21 cellular contexts compared by ENCODE assay signal in genomic region chr12:42564540-42564939, GRCh38. TPM values are rescaled to one million over a fixed set of nuclear protein-coding genes. Genes with fewer than 3 reads are reported as not detected.
DNase-seq lines count a peak whose midpoint lies in the region; ATAC-seq and TF ChIP-seq lines count a peak whose summit lies in the region.
"Had no signal": no experiment of that assay in that cellular context is flagged by ENCODE, and none has a peak within 500 bp of the region (broad histone marks: within the 10 kb centered on the region; RNA-seq: fewer than 3 reads in every experiment).

No MANE protein-coding gene starts in this region.

- CTCF ChIA-PET in CD4-positive, alpha-beta memory T cell (lab: Charles Lee; ENCODE audit: partially characterized antibody), result no interaction called here

- H3K4me3 Mint-ChIP-seq in CD4-positive, alpha-beta memory T cell, result no peak overlapping the region
- H3K4me3 Mint-ChIP-seq: B cell; naive thymus-derived CD4-positive, alpha-beta T cell had no signal

- no peak overlapping the region for H3K56ac ChIP-seq in mesendoderm (ENCODE audit: low read length)

- no peak overlapping the region for H3K4me3 ChIP-seq in cardiac fibroblast (replicated peaks in 1 of 2; ENCODE audit: low read depth in 2 of 2, low read length in 2 of 2)
- no peak overlapping the region for H3K4me3 ChIP-seq in lower lobe of right lung
- H3K4me3 ChIP-seq in mesendoderm (ENCODE audit: low read length), result no peak overlapping the region
- H3K4me3 ChIP-seq in CD4-positive, alpha-beta memory T cell (ENCODE audit: low read length in 2 of 2), result no peak overlapping the region
- H3K4me3 ChIP-seq: lung had no signal

- H3K27me3 ChIP-seq in lower lobe of right lung (ENCODE audit: low read depth) (no peaks in the 10 kb centered on the region), mesendoderm (ENCODE audit: insufficient read depth, low read length, poor library complexity) (no peaks in the 10 kb centered on the region)
- H3K27me3 ChIP-seq in CD4-positive, alpha-beta memory T cell (ENCODE audit: insufficient read depth, low read length), result no peaks in the 10 kb centered on the region

- H3K36me3 ChIP-seq in lower lobe of right lung, result no peaks in the 10 kb centered on the region
- H3K36me3 ChIP-seq in mesendoderm (ENCODE audit: control insufficient read depth, insufficient read depth, low read length), result no peaks in the 10 kb centered on the region
- no peaks in the 10 kb centered on the region for H3K36me3 ChIP-seq in CD4-positive, alpha-beta memory T cell (ENCODE audit: insufficient read depth, low read length)

- no peak overlapping the region for H3K27ac Mint-ChIP-seq in CD4-positive, alpha-beta memory T cell
- H3K27ac Mint-ChIP-seq: B cell; naive thymus-derived CD4-positive, alpha-beta T cell had no signal

- H3K9ac ChIP-seq in mesendoderm (ENCODE audit: low read length), result no peak overlapping the region
- H3K9ac ChIP-seq: parathyroid adenoma had no signal

- no peak overlapping the region for H2BK5ac ChIP-seq in mesendoderm (ENCODE audit: low read length)

- POLR2A ChIA-PET in CD4-positive, alpha-beta memory T cell (lab: Charles Lee; ENCODE audit: partially characterized antibody), result no interaction called here

- no peak overlapping the region for H2BK15ac ChIP-seq in mesendoderm (replicated peaks; ENCODE audit: low read depth)

- no peak overlapping the region for H2AK5ac ChIP-seq in mesendoderm (ENCODE audit: low read length)

- H4K8ac ChIP-seq in mesendoderm (ENCODE audit: low read depth, low read length), result no peak overlapping the region

- H3K27me3 Mint-ChIP-seq in CD4-positive, alpha-beta memory T cell, result no peaks in the 10 kb centered on the region
- H3K27me3 Mint-ChIP-seq: B cell had no signal

- H3K4me1 ChIP-seq in lower lobe of right lung, result peaks cover 13% of the 10 kb centered on the region
- H3K4me1 ChIP-seq in mesendoderm (ENCODE audit: control insufficient read depth, low read depth, low read length), result peaks cover 4% of the 10 kb centered on the region
- H3K4me1 ChIP-seq in CD4-positive, alpha-beta memory T cell (ENCODE audit: insufficient read depth, low read length), result no peaks in the 10 kb centered on the region
- H3K4me1 ChIP-seq: parathyroid adenoma had no signal

- no peaks in the 10 kb centered on the region for H3K4me1 Mint-ChIP-seq in CD4-positive, alpha-beta memory T cell
- H3K4me1 Mint-ChIP-seq: naive thymus-derived CD4-positive, alpha-beta T cell had no signal

- peak overlapping the region; percentile 13 for H3K27ac ChIP-seq in lower lobe of right lung
- H3K27ac ChIP-seq in mesendoderm (ENCODE audit: low read depth, low read length), result no peak overlapping the region
- no peak overlapping the region for H3K27ac ChIP-seq in CD4-positive, alpha-beta memory T cell (ENCODE audit: low read depth, low read length)
- H3K27ac ChIP-seq: parathyroid adenoma had no signal

- H3K23ac ChIP-seq in mesendoderm (ENCODE audit: low read length), result no peak overlapping the region

- H2BK120ac ChIP-seq in mesendoderm (ENCODE audit: low read depth, low read length), result no peak overlapping the region

- no peak for ATAC-seq in lower lobe of right lung
- ATAC-seq: naive thymus-derived CD4-positive, alpha-beta T cell had no signal

- no peaks in the 10 kb centered on the region for H3K79me2 ChIP-seq in mesendoderm (ENCODE audit: control insufficient read depth, insufficient read depth, low read length)
- H3K79me2 ChIP-seq: parathyroid adenoma had no signal

- no peak overlapping the region for H3K18ac ChIP-seq in mesendoderm (ENCODE audit: low read length)

- peaks cover 0 to 2% (median 0%) of the 10 kb centered on the region in 8 donors for H3K9me3 Mint-ChIP-seq in CD4-positive, alpha-beta memory T cell
- H3K9me3 Mint-ChIP-seq: naive thymus-derived CD4-positive, alpha-beta T cell had no signal

- DNase-seq in AG08396 (ENCODE audit: low spot score) (peak; percentile 34), HS-27A (ENCODE audit: low read depth) (peak; percentile 53), cardiac fibroblast (ENCODE audit: low read depth in 2 of 2) (peak; percentile 13 to 62), lower lobe of right lung (no peak), mesendoderm (no peak), GDM1 (lab: John Stamatoyannopoulos, UW) (no peak)
- DNase-seq in activated CD4-positive, alpha-beta T cell treated with anti-CD3 and anti-CD28 coated beads, Interleukin-2, amount 50 U/mL, for 1 hour, result no peak
- DNase-seq in CD4-positive, alpha-beta memory T cell, result no peak
- DNase-seq: activated CD4-positive, alpha-beta T cell treated with anti-CD3 and anti-CD28 coated beads, Interleukin-2, amount 50 U/mL, for 48 hours; activated naive CD4-positive, alpha-beta T cell; activated T-cell treated with anti-CD3 and anti-CD28 coated beads for 4 hours; aorta; erythroblast; head of caudate nucleus; naive thymus-derived CD4-positive, alpha-beta T cell; NCI-H1930; stimulated activated CD4-positive, alpha-beta T cell treated with anti-CD3 and anti-CD28 coated beads, Interleukin-4, amount 100 ng/mL, for 1 hour; substantia nigra had no signal

- no peak overlapping the region for H4K5ac ChIP-seq in mesendoderm (ENCODE audit: low read length)

- no peak for TF ChIP-seq CTCF in cardiac fibroblast (IDR thresholded peaks at IDR 0.05; ENCODE audit: low read depth, low read length)
- no peak for TF ChIP-seq CTCF in lower lobe of right lung (IDR thresholded peaks at IDR 0.05)

- no peaks in the 10 kb centered on the region for H3K9me3 ChIP-seq in lower lobe of right lung
- no peaks in the 10 kb centered on the region for H3K9me3 ChIP-seq in CD4-positive, alpha-beta memory T cell (ENCODE audit: control insufficient read depth in 1 of 2, low read length in 2 of 2)

- no peaks in the 10 kb centered on the region for H3K36me3 Mint-ChIP-seq in CD4-positive, alpha-beta memory T cell
- H3K36me3 Mint-ChIP-seq: naive thymus-derived CD4-positive, alpha-beta T cell had no signal

- no peak overlapping the region for H3K4ac ChIP-seq in mesendoderm (ENCODE audit: low read depth, low read length)

- no peaks in the 10 kb centered on the region for H3K79me1 ChIP-seq in mesendoderm (ENCODE audit: low read length)

- no peak overlapping the region for H3K4me2 ChIP-seq in mesendoderm (ENCODE audit: low read length)

- intact Hi-C loops in lower lobe of right lung (cut with DNase I), result no loop called here
- intact Hi-C loops in CD4-positive, alpha-beta memory T cell (cut with micrococcal nuclease), result no loop called here

- WGBS in mesendoderm (ENCODE audit: extremely low coverage, insufficient coverage, low lambda C conversion rate), result no CpG with 5 or more reads among the region's 4 CpGs

RNA-seq across cellular contexts. Expression of gene PRICKLE1, which starts 25.0 kb away (rescaled TPM):
- total RNA-seq in lower lobe of right lung, result 18.8 TPM
- polyA plus RNA-seq in mesendoderm (2013, experiment 1 of 2), result 3.9 TPM
- 3.8 TPM for polyA plus RNA-seq in mesendoderm (2013, experiment 2 of 2)
- not detected for total RNA-seq in CD4-positive, alpha-beta memory T cell
- not detected for polyA plus RNA-seq in CD4-positive, alpha-beta memory T cell
- polyA plus RNA-seq: naive thymus-derived CD4-positive, alpha-beta T cell had no signal

Comparison
In these comparisons a context has a peak if more than half of its experiments do, and no peak if none do; other contexts are left out.
1. DNase-seq: peak in AG08396 (single experiment), HS-27A (single experiment) and cardiac fibroblast (2 of 2); none in lower lobe of right lung (single experiment), mesendoderm (single experiment), activated CD4-positive, alpha-beta T cell treated with anti-CD3 and anti-CD28 coated beads, Interleukin-2, amount 50 U/mL, for 1 hour (single experiment), CD4-positive, alpha-beta memory T cell (0 of 5) and GDM1 (single experiment).
2. RNA of gene PRICKLE1, which starts 25.0 kb away (total RNA-seq): 18.8 TPM in lower lobe of right lung (single experiment); not detected in CD4-positive, alpha-beta memory T cell; every median in the first group is over 10 times any median in the second.